ENCODE assay signal across 33 cellular contexts in the genomic region with DNA sequence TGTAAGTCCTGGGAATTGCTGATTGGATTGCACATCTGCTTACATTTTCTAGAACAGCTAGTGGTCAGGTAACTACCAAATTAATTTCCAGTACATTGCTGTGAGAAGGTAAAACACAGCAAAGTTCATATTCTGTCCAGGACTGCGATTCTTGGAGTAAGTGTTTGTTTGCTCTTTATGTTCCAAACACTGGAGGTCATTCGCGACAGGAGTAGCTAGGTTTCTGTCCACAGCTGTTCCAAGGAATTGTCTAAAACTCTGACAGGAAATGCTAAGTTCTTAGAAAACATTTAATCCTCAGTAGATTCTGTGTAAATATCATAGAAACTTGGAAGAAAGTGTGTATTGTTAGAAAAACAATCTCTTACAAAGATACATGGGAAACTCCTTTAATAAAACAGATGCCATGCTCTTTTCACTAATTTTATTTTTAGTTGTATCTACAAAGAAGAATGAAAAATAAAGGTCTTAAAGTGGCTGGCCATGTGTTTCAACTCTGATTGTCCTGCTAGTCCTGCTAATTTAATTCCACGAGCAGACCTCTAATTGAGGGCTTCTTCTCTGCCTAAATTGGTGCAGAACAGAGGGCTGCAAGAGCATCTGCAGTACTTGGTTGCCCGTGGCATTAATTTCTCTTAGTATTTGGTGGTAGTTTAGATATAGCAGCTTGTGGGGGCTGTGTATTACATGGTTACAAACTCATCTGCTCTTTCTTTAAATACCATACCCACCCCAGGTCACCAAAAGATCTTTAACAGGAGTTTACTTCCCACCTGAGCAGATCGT.
DNase-seq lines count a peak whose midpoint lies in the region; ATAC-seq and TF ChIP-seq lines count a peak whose summit lies in the region.
"Had no signal": no experiment of that assay in that cellular context is flagged by ENCODE, and none has a peak within 500 bp of the region (broad histone marks: within the 10 kb centered on the region; RNA-seq: fewer than 3 reads in every experiment).

No MANE protein-coding gene starts in this region.

- peaks cover 40% of the 10 kb centered on the region for H3K4me1 Mint-ChIP-seq in type B pancreatic cell (ENCODE audit: unreplicated experiment)
- H3K4me1 Mint-ChIP-seq: activated CD4-positive, alpha-beta memory T cell treated with anti-CD3 and anti-CD28 coated beads, Interleukin-2, amount 10 ng/mL, durations not matched to agents 7 days and 5 days; activated naive CD4-positive, alpha-beta T cell treated with anti-CD3 and anti-CD28 coated beads, Interleukin-2, amount 50 U/mL, for 24 hours had no signal

- ATAC-seq in HG03108 (IDR thresholded peaks at IDR 0.05; ENCODE audit: unreplicated experiment): no peak
- ATAC-seq: A549; gastroesophageal sphincter; stimulated activated naive CD8-positive, alpha-beta T cell treated with anti-CD3 and anti-CD28 coated beads, Interleukin-15, Interleukin-2, amounts not matched to agents 100 U/mL and 50 U/mL, for 24 hours had no signal

- H3K4me1 ChIP-seq in SK-N-SH (ENCODE audit: control insufficient read depth in 1 of 2, insufficient read depth in 2 of 2, low read depth in 1 of 2, low read length in 1 of 2): peaks cover 0 to 39% of the 10 kb centered on the region in 2 experiments; a peak in 3 of 4 replicates
- no peaks in the 10 kb centered on the region for H3K4me1 ChIP-seq in GM23248 (ENCODE audit: insufficient read depth)
- H3K4me1 ChIP-seq: A549, HAP-1, left lung had no signal

- no peaks in the 10 kb centered on the region for H3K27me3 ChIP-seq in SK-N-SH (ENCODE audit: insufficient read depth)
- peaks cover 41% of the 10 kb centered on the region for H3K27me3 ChIP-seq in GM23248 (replicated peaks; ENCODE audit: insufficient read depth)
- H3K27me3 ChIP-seq: BLaER1, gastroesophageal sphincter, left lung had no signal

- in situ Hi-C loops in GM23248 (cut with MboI): no loop called here

- no peaks in the 10 kb centered on the region for H3K9me2 ChIP-seq in SK-N-SH
- no peaks in the 10 kb centered on the region for H3K9me2 ChIP-seq in GM23248 (ENCODE audit: insufficient read depth)

- H3K9me3 Mint-ChIP-seq in type B pancreatic cell: peaks cover 4% of the 10 kb centered on the region
- H3K9me3 Mint-ChIP-seq: activated naive CD4-positive, alpha-beta T cell treated with anti-CD3 and anti-CD28 coated beads, Interleukin-2, amount 50 U/mL, for 24 hours; activated T-helper 2 cell treated with anti-CD3 and anti-CD28 coated beads, Interferon-gamma antibody, Interleukin-2, Interleukin-4, amounts not matched to agents 10 μg/mL and 5 μg/mL and 100 μg/mL, durations not matched to agents 14 hours and 24 hours and 36 hours; dendritic cell treated with granulocyte-macrophage colony-stimulating factor and Interleukin-4, amounts not matched to agents 40 ng/mL and 50 ng/mL, for 4 days had no signal

- H3K4me3 ChIP-seq in SK-N-SH (ENCODE audit: low read depth in 2 of 2, low read length in 1 of 2) (no peak overlapping the region), GM23248 (no peak overlapping the region)
- H3K4me3 ChIP-seq: A549, BLaER1, gastroesophageal sphincter, HAP-1, left lung, SK-N-MC had no signal

- H3K79me2 ChIP-seq in SK-N-SH (ENCODE audit: insufficient read depth): no peaks in the 10 kb centered on the region
- no peaks in the 10 kb centered on the region for H3K79me2 ChIP-seq in GM23248 (ENCODE audit: insufficient read depth)

- H4K20me1 ChIP-seq in SK-N-SH (ENCODE audit: insufficient read depth) (no peaks in the 10 kb centered on the region), GM23248 (ENCODE audit: insufficient read depth) (no peaks in the 10 kb centered on the region)
- H4K20me1 ChIP-seq: BLaER1 had no signal

- H3K27ac ChIP-seq in SK-N-SH (ENCODE audit: low read depth in 2 of 2, low read length in 1 of 2): peak overlapping the region in 1 of 2 experiments; percentile 97; a peak in 2 of 4 replicates
- no peak overlapping the region for H3K27ac ChIP-seq in GM23248
- H3K27ac ChIP-seq: A549, BLaER1, gastroesophageal sphincter, SK-N-MC had no signal

- H3K27me3 Mint-ChIP-seq in type B pancreatic cell: peaks cover 13% of the 10 kb centered on the region
- H3K27me3 Mint-ChIP-seq: activated CD4-positive, alpha-beta memory T cell treated with anti-CD3 and anti-CD28 coated beads, Interleukin-2, amount 10 ng/mL, durations not matched to agents 7 days and 5 days; dendritic cell treated with granulocyte-macrophage colony-stimulating factor and Interleukin-4, amounts not matched to agents 40 ng/mL and 50 ng/mL, for 4 days had no signal

- POLR2A ChIA-PET in SK-N-SH (lab: Yijun Ruan, JAX): interaction anchor here (0.6 to 0.8 kb wide), 2 partner anchors 21 to 1801 kb away, joined by 3 read pairs; no protein-coding TSS in a partner anchor

- no peak for TF ChIP-seq CTCF in SK-N-SH (IDR thresholded peaks at IDR 0.05)
- no peak for TF ChIP-seq CTCF in type B pancreatic cell (conservative IDR thresholded peaks at IDR 0.05)

- peak overlapping the region; percentile 66 for H3K27ac Mint-ChIP-seq in type B pancreatic cell
- H3K27ac Mint-ChIP-seq: activated CD4-positive, alpha-beta memory T cell treated with anti-CD3 and anti-CD28 coated beads, Interleukin-2, amount 10 ng/mL, durations not matched to agents 7 days and 5 days; activated naive CD4-positive, alpha-beta T cell treated with anti-CD3 and anti-CD28 coated beads, Interleukin-2, amount 50 U/mL, for 24 hours; activated T-helper 2 cell treated with anti-CD3 and anti-CD28 coated beads, Interferon-gamma antibody, Interleukin-2, Interleukin-4, amounts not matched to agents 10 μg/mL and 5 μg/mL and 100 μg/mL, durations not matched to agents 14 hours and 24 hours and 36 hours; dendritic cell treated with granulocyte-macrophage colony-stimulating factor and Interleukin-4, amounts not matched to agents 40 ng/mL and 50 ng/mL, for 4 days; immature natural killer cell had no signal

- CTCF ChIA-PET in SK-N-SH (lab: Yijun Ruan, JAX): interaction anchor here (0.6 to 3.7 kb wide), 5 partner anchors 9 to 621 kb away, joined by 3 to 16 read pairs (median 4); no protein-coding TSS in a partner anchor

- H3K36me3 ChIP-seq in SK-N-SH (replicated peaks in 1 of 2; ENCODE audit: control insufficient read depth in 1 of 2, insufficient read depth in 2 of 2, low read length in 1 of 2) (no peaks in the 10 kb centered on the region), GM23248 (ENCODE audit: low read depth) (no peaks in the 10 kb centered on the region)
- H3K36me3 ChIP-seq: BLaER1, gastroesophageal sphincter, HAP-1, left lung had no signal

- H3K9ac ChIP-seq in SK-N-SH (no peak overlapping the region), GM23248 (no peak overlapping the region)
- H3K9ac ChIP-seq: BLaER1 had no signal

- DNase-seq in NCI-H146 (lab: John Stamatoyannopoulos, UW) (peak; percentile 9), NCI-H146 treated with DMSO at 0.1 percent for 48 hours (lab: John Stamatoyannopoulos, UW; ENCODE audit: unreplicated experiment) (no peak), SK-N-SH (peak; percentile 28), left kidney (ENCODE audit: low read depth, low spot score) (peak; percentile 47), type B pancreatic cell (ENCODE audit: extremely low spot score, unreplicated experiment) (no peak), Ammon's horn (ENCODE audit: low spot score) (no peak), GM23248 (no peak)
- DNase-seq: activated CD4-positive, alpha-beta memory T cell treated with anti-CD3 and anti-CD28 coated beads, Interleukin-2, amount 10 ng/mL, durations not matched to agents 7 days and 5 days; activated CD4-positive, alpha-beta T cell treated with anti-CD3 and anti-CD28 coated beads for 1 hour; activated CD8-positive, alpha-beta memory T cell treated with anti-CD3 and anti-CD28 coated beads, Interleukin-2, amount 50 U/mL, for 48 hours; anterior cingulate cortex; Caco-2; DMS79 treated with DMSO at 0.1 percent for 48 hours; GF-D8; hypothalamus; immature natural killer cell; KG1; mesendoderm; NCI-H187; NCI-H526; RPMI8226; stimulated activated naive CD8-positive, alpha-beta T cell treated with anti-CD3 and anti-CD28 coated beads, Interleukin-15, Interleukin-2, amounts not matched to agents 100 U/mL and 50 U/mL, for 24 hours; T-helper 2 cell had no signal

- WGBS in SK-N-SH (ENCODE audit: low lambda C conversion rate): 43% methylated on average over 6 of the region's 6 CpGs
- WGBS in GM23248 (ENCODE audit: low coverage in 1 of 2, low lambda C conversion rate in 2 of 2, missing lambda C conversion rate in 2 of 2), 2 experiments: 53 to 54% methylated on average over 6 of the region's 6 CpGs

- peak in 1 of 2 experiments; percentile 98; a peak in 2 of 4 replicates for TF ChIP-seq EP300 in SK-N-SH (IDR thresholded peaks at IDR 0.05; ENCODE audit: borderline replicate concordance in 1 of 2, low read depth in 1 of 2, low read length in 1 of 2)

- peak; percentile 41 for TF ChIP-seq RAD21 in SK-N-SH (IDR thresholded peaks at IDR 0.05; ENCODE audit: low read length)

- peaks cover 14% of the 10 kb centered on the region for H3F3A ChIP-seq in SK-N-SH (replicated peaks; ENCODE audit: insufficient read depth)
- no peaks in the 10 kb centered on the region for H3F3A ChIP-seq in GM23248 (ENCODE audit: insufficient read depth)

- H3K36me3 Mint-ChIP-seq in type B pancreatic cell: no peaks in the 10 kb centered on the region
- H3K36me3 Mint-ChIP-seq: activated naive CD4-positive, alpha-beta T cell treated with anti-CD3 and anti-CD28 coated beads, Interleukin-2, amount 50 U/mL, for 24 hours; immature natural killer cell had no signal

- no peak overlapping the region for H3K4me3 Mint-ChIP-seq in type B pancreatic cell
- H3K4me3 Mint-ChIP-seq: activated CD4-positive, alpha-beta memory T cell treated with anti-CD3 and anti-CD28 coated beads, Interleukin-2, amount 10 ng/mL, durations not matched to agents 7 days and 5 days; activated naive CD4-positive, alpha-beta T cell treated with anti-CD3 and anti-CD28 coated beads, Interleukin-2, amount 50 U/mL, for 24 hours; dendritic cell treated with granulocyte-macrophage colony-stimulating factor and Interleukin-4, amounts not matched to agents 40 ng/mL and 50 ng/mL, for 4 days; immature natural killer cell had no signal

- H2AFZ ChIP-seq in SK-N-SH (ENCODE audit: low read depth): no peak overlapping the region
- H2AFZ ChIP-seq in GM23248: no peak overlapping the region

- H3K9me3 ChIP-seq in SK-N-SH (no peaks in the 10 kb centered on the region), GM23248 (ENCODE audit: low read depth) (no peaks in the 10 kb centered on the region)
- H3K9me3 ChIP-seq: A549, BLaER1, Caco-2, gastroesophageal sphincter, HAP-1, left lung had no signal

- H3K4me2 ChIP-seq in SK-N-SH (no peak overlapping the region), GM23248 (ENCODE audit: unreplicated experiment) (no peak overlapping the region)
- H3K4me2 ChIP-seq: A549, BLaER1 had no signal

TF ChIP-seq in SK-N-SH, 30 proteins besides CTCF, POLR2A, EP300 and RAD21 (continues in another document):
- TF ChIP-seq ELF1 (IDR thresholded peaks at IDR 0.05) (no peak), RFX5 (IDR thresholded peaks at IDR 0.05; ENCODE audit: low read length) (peak; percentile 10; the same call in 1 of the 2 replicates), TCF12 (IDR thresholded peaks at IDR 0.05) (peak; percentile 42; the same call in 1 of the 2 replicates), SMC3 (IDR thresholded peaks at IDR 0.05; ENCODE audit: low read depth, low read length) (no peak), CHD2 (IDR thresholded peaks at IDR 0.05; ENCODE audit: low read length, partially characterized antibody) (peak; percentile 88)

Comparison
In these comparisons a context has a peak if more than half of its experiments do, and no peak if none do; other contexts are left out.
1. DNase-seq: peak in NCI-H146 (single experiment), SK-N-SH (single experiment) and left kidney (single experiment); none in NCI-H146 treated with DMSO at 0.1 percent for 48 hours (single experiment), type B pancreatic cell (single experiment), Ammon's horn (single experiment) and GM23248 (single experiment).